ENCODE assay signal across 3 cellular contexts in genomic region chr6:141370438-141370837, GRCh38.
TF ChIP-seq lines count a peak whose summit lies in the region.

No MANE protein-coding gene starts in this region.

TF ChIP-seq in A549, 52 proteins besides CTCF, POLR2A, EP300 and RAD21:
- TF ChIP-seq, protein P1, sequence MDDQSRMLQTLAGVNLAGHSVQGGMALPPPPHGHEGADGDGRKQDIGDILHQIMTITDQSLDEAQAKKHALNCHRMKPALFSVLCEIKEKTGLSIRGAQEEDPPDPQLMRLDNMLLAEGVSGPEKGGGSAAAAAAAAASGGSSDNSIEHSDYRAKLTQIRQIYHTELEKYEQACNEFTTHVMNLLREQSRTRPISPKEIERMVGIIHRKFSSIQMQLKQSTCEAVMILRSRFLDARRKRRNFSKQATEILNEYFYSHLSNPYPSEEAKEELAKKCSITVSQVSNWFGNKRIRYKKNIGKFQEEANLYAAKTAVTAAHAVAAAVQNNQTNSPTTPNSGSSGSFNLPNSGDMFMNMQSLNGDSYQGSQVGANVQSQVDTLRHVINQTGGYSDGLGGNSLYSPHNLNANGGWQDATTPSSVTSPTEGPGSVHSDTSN (IDR thresholded peaks at IDR 0.05): no peak
- peak; percentile 35 for TF ChIP-seq MAFK (IDR thresholded peaks at IDR 0.05; ENCODE audit: partially characterized antibody)
TF ChIP-seq in A549: peak in this region for 1.

TF ChIP-seq in K562, 482 proteins besides CTCF, POLR2A, EP300 and RAD21 (continued from another document):
- TF ChIP-seq POLR3A (IDR thresholded peaks at IDR 0.05; ENCODE audit: borderline replicate concordance, extremely low read depth, insufficient read depth, insufficient read length): no peak
- TF ChIP-seq C11orf30 (IDR thresholded peaks at IDR 0.05; ENCODE audit: low read depth): peak; percentile 21; the same call in 1 of the 2 replicates
- TF ChIP-seq TFE3 (CRISPR knock-in tag; IDR thresholded peaks at IDR 0.05): no peak
- no peak for TF ChIP-seq BRF2 (IDR thresholded peaks at IDR 0.05; ENCODE audit: borderline replicate concordance, insufficient read depth, insufficient read length)
- no peak for TF ChIP-seq HNRNPLL (IDR thresholded peaks at IDR 0.05; ENCODE audit: low read depth, low read length, poor library complexity, severe bottlenecking)
- peak; percentile 37; the same call in 1 of the 2 replicates for TF ChIP-seq MAFG (tag; conservative IDR thresholded peaks at IDR 0.05)
- no peak for TF ChIP-seq SIN3A (IDR thresholded peaks at IDR 0.05; ENCODE audit: borderline replicate concordance in 2 of 2, control insufficient read depth in 1 of 2, low read depth in 2 of 2, low read length in 2 of 2)
- TF ChIP-seq ZNF318 (IDR thresholded peaks at IDR 0.05; ENCODE audit: borderline replicate concordance in 1 of 2, low read depth in 1 of 2): no peak

TF ChIP-seq in SK-N-SH treated with all-trans-retinoic acid at 6 μM for 48 hours, 23 proteins besides CTCF, POLR2A, EP300 and RAD21 (continued from another document):
- TF ChIP-seq TSHZ2 (CRISPR knock-in tag; IDR thresholded peaks at IDR 0.05): no peak
- no peak for TF ChIP-seq TCF4 (CRISPR knock-in tag; IDR thresholded peaks at IDR 0.05; ENCODE audit: borderline replicate concordance)
- no peak for TF ChIP-seq CREB5 (CRISPR knock-in tag; IDR thresholded peaks at IDR 0.05; ENCODE audit: low read depth)
- no peak for TF ChIP-seq GLIS3 (CRISPR knock-in tag; IDR thresholded peaks at IDR 0.05)
- no peak for TF ChIP-seq ZNF8 (CRISPR knock-in tag; IDR thresholded peaks at IDR 0.05)
- TF ChIP-seq POU6F1 (CRISPR knock-in tag; IDR thresholded peaks at IDR 0.05; ENCODE audit: borderline replicate concordance, low read depth): no peak
- no peak for TF ChIP-seq ZFP30 (CRISPR knock-in tag; IDR thresholded peaks at IDR 0.05)
- no peak for TF ChIP-seq PPARA (CRISPR knock-in tag; IDR thresholded peaks at IDR 0.05; ENCODE audit: borderline replicate concordance)
- TF ChIP-seq ESRRG (CRISPR knock-in tag; IDR thresholded peaks at IDR 0.05): no peak
- TF ChIP-seq OSR1 (CRISPR knock-in tag; IDR thresholded peaks at IDR 0.05): no peak
- TF ChIP-seq SNAI2 (CRISPR knock-in tag; IDR thresholded peaks at IDR 0.05): no peak
- no peak for TF ChIP-seq TOX (CRISPR knock-in tag; IDR thresholded peaks at IDR 0.05; ENCODE audit: borderline replicate concordance)
- no peak for TF ChIP-seq ARNTL (CRISPR knock-in tag; IDR thresholded peaks at IDR 0.05; ENCODE audit: borderline replicate concordance, low read depth)
- TF ChIP-seq CSRNP3 (CRISPR knock-in tag; IDR thresholded peaks at IDR 0.05): no peak
- no peak for TF ChIP-seq ZC3H10 (CRISPR knock-in tag; IDR thresholded peaks at IDR 0.05)
